In genomic region chr2:18749912-18750526, GRCh38 we compare ENCODE assay signal across 8 cellular contexts.
DNase-seq lines count a peak whose midpoint lies in the region; ATAC-seq and TF ChIP-seq lines count a peak whose summit lies in the region.

No MANE protein-coding gene starts in this region.

- POLR2A ChIA-PET in Caco-2 (lab: Charles Lee) = no interaction called here

- CTCF ChIA-PET in Caco-2 (lab: Charles Lee) = interaction anchor here (1.3 kb wide), 1 partner anchor 608 kb away, joined by 3 read pairs; the partner anchor contains the start of gene OSR1

- WGBS in right cardiac atrium = under 1% methylated on average over 2 of the region's 2 CpGs

- intact Hi-C loops in Caco-2 (cut with micrococcal nuclease; ENCODE audit: unreplicated experiment) = loop anchor here (1.0 to 5.0 kb wide), 6 partner anchors 75 to 1113 kb away; no protein-coding TSS in a partner anchor
- intact Hi-C loops in right cardiac atrium (cut with DNase I) = loop anchor here (2.0 to 10.0 kb wide), 6 partner anchors 225 to 1115 kb away; no protein-coding TSS in a partner anchor

- no peak for ATAC-seq in activated naive CD8-positive, alpha-beta T cell treated with anti-CD3 and anti-CD28 coated beads, Interleukin-2, amount 50 U/mL, for 24 hours
- ATAC-seq in right cardiac atrium = no peak
- ATAC-seq in GM21529 (IDR thresholded peaks at IDR 0.05; ENCODE audit: unreplicated experiment) = no peak
- ATAC-seq in GM18861 (IDR thresholded peaks at IDR 0.05; ENCODE audit: unreplicated experiment) = no peak

- H3K36me3 Mint-ChIP-seq in Caco-2 (ENCODE audit: insufficient read depth, unreplicated experiment) = no peaks in the 10 kb centered on the region
- H3K36me3 Mint-ChIP-seq in activated naive CD8-positive, alpha-beta T cell treated with anti-CD3 and anti-CD28 coated beads, Interleukin-2, amount 50 U/mL, for 24 hours (ENCODE audit: low read depth) = no peaks in the 10 kb centered on the region

- no peak overlapping the region for H3K4me3 Mint-ChIP-seq in Caco-2 (ENCODE audit: unreplicated experiment)
- no peak overlapping the region for H3K4me3 Mint-ChIP-seq in activated naive CD8-positive, alpha-beta T cell treated with anti-CD3 and anti-CD28 coated beads, Interleukin-2, amount 50 U/mL, for 24 hours

- H3K27me3 Mint-ChIP-seq in Caco-2 (ENCODE audit: insufficient read depth, unreplicated experiment) = peaks cover 8% of the 10 kb centered on the region
- H3K27me3 Mint-ChIP-seq in activated naive CD8-positive, alpha-beta T cell treated with anti-CD3 and anti-CD28 coated beads, Interleukin-2, amount 50 U/mL, for 24 hours = no peaks in the 10 kb centered on the region

- H3K4me1 ChIP-seq in Caco-2 (no peaks in the 10 kb centered on the region), right cardiac atrium (ENCODE audit: control insufficient read depth, insufficient read depth, low read length) (no peaks in the 10 kb centered on the region)

- H3K9me3 ChIP-seq in Caco-2 = no peaks in the 10 kb centered on the region
- no peaks in the 10 kb centered on the region for H3K9me3 ChIP-seq in right cardiac atrium (ENCODE audit: control insufficient read depth, low read length)

- DNase-seq in Caco-2 = peak in 1 of 2 experiments; percentile 69
- peak; percentile 63 for DNase-seq in HCEC 1CT
- DNase-seq in NOMO-1 (lab: John Stamatoyannopoulos, UW; ENCODE audit: unreplicated experiment in 2 of 2) = peak; percentile 2 to 32
- peak; percentile 48 for DNase-seq in activated naive CD8-positive, alpha-beta T cell treated with anti-CD3 and anti-CD28 coated beads, Interleukin-2, amount 50 U/mL, for 24 hours
- peak in 2 of 3 donors; percentile 47 to 56 for DNase-seq in right cardiac atrium
- DNase-seq in stimulated activated CD4-positive, alpha-beta T cell treated with anti-CD3 and anti-CD28 coated beads, Interleukin-12 subunit alpha, Interleukin-12 subunit beta, amount 100 ng/mL, for 48 hours (ENCODE audit: low read depth in 2 of 3, low spot score in 1 of 3) = peak in 2 of 3 donors; percentile 23 to 45

- no peaks in the 10 kb centered on the region for H3K9me3 Mint-ChIP-seq in Caco-2 (ENCODE audit: unreplicated experiment)
- H3K9me3 Mint-ChIP-seq in activated naive CD8-positive, alpha-beta T cell treated with anti-CD3 and anti-CD28 coated beads, Interleukin-2, amount 50 U/mL, for 24 hours = no peaks in the 10 kb centered on the region

- no peak overlapping the region for H3K27ac ChIP-seq in right cardiac atrium (ENCODE audit: low read length)

- no TSS peak for BruUV-seq in Caco-2 (replicated peaks; lab: Mats Ljungman, UMichigan)

- no peak overlapping the region for H3K27ac Mint-ChIP-seq in Caco-2 (ENCODE audit: unreplicated experiment)
- H3K27ac Mint-ChIP-seq in activated naive CD8-positive, alpha-beta T cell treated with anti-CD3 and anti-CD28 coated beads, Interleukin-2, amount 50 U/mL, for 24 hours = no peak overlapping the region

- H3K4me3 ChIP-seq in Caco-2 (ENCODE audit: low read depth, low read length) = no peak overlapping the region
- no peak overlapping the region for H3K4me3 ChIP-seq in right cardiac atrium (ENCODE audit: low read length)

- no peaks in the 10 kb centered on the region for H3K36me3 ChIP-seq in Caco-2 (ENCODE audit: control insufficient read depth, insufficient read depth, low read length)

- H3K27me3 ChIP-seq in Caco-2 (replicated peaks; ENCODE audit: control insufficient read depth, insufficient read depth, low read length) (no peaks in the 10 kb centered on the region), right cardiac atrium (ENCODE audit: control insufficient read depth, insufficient read depth) (no peaks in the 10 kb centered on the region)

- H3K4me1 Mint-ChIP-seq in Caco-2 (ENCODE audit: low read depth, unreplicated experiment) = no peaks in the 10 kb centered on the region
- no peaks in the 10 kb centered on the region for H3K4me1 Mint-ChIP-seq in activated naive CD8-positive, alpha-beta T cell treated with anti-CD3 and anti-CD28 coated beads, Interleukin-2, amount 50 U/mL, for 24 hours

- peak; percentile 73 to 84 for TF ChIP-seq CTCF in Caco-2 (IDR thresholded peaks at IDR 0.05; ENCODE audit: insufficient read depth in 1 of 2, low read depth in 1 of 2, low read length in 1 of 2, severe bottlenecking in 1 of 2, unreplicated experiment in 1 of 2)
